In the genomic region with DNA sequence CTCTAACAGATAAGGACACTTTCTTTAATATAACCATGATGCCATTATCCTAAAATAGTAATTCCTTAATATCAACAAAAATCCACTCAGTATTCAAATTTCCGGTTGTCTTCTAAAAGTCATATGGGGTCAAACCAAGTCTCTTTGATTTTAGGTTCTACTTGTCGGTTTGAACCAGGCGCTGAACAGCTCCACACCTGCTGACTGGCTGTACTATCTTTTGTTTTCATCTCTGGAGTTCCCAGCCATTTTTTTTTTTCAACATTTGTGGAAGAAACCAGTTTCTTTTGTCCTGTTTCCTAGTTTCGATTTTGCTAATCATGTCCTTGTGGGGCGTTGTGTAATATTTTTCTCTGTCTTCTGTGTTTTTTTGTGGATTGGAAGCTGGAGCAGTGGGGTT, we compare ENCODE assay signal across 15 cellular contexts. TPM values are rescaled to one million over a fixed set of nuclear protein-coding genes. Genes with fewer than 3 reads are reported as not detected.
"Had no signal": no experiment of that assay in that cellular context is flagged by ENCODE, and none has a peak within 500 bp of the region (broad histone marks: within the 10 kb centered on the region; RNA-seq: fewer than 3 reads in every experiment).

No MANE protein-coding gene starts in this region.

- H3K36me3 ChIP-seq: neural progenitor cell, stomach, upper lobe of right lung had no signal

- DNase-seq: activated CD4-positive, alpha-beta T cell treated with anti-CD3 and anti-CD28 coated beads for 1 hour; activated CD4-positive, alpha-beta T cell treated with anti-CD3 and anti-CD28 coated beads, Interleukin-2, amount 50 U/mL, for 4 hours; activated naive CD4-positive, alpha-beta T cell treated with Interleukin-2 at 50 U/mL for 16 hours; aorta; erythroblast; stimulated activated CD4-positive, alpha-beta T cell treated with anti-CD3 and anti-CD28 coated beads, Interleukin-12 subunit alpha, Interleukin-12 subunit beta, amount 100 ng/mL, for 4 hours; stimulated activated CD4-positive, alpha-beta T cell treated with anti-CD3 and anti-CD28 coated beads, Interleukin-2, amount 100 ng/mL, for 24 hours; stomach; T1000; testis; upper lobe of right lung had no signal

- H3K9ac ChIP-seq: neural progenitor cell had no signal

- H3K9me3 ChIP-seq: testis, upper lobe of right lung had no signal

- H3K4me1 ChIP-seq: stomach, testis, upper lobe of right lung had no signal

- H2AFZ ChIP-seq: neural progenitor cell had no signal

- H3K4me3 ChIP-seq: neural progenitor cell, stomach, testis, upper lobe of right lung had no signal

- ATAC-seq: activated T-helper 17 cell treated with anti-CD3 and anti-CD28 coated beads, Interleukin-2, amount 50 U/mL, for 72 hours; left lobe of liver; upper lobe of right lung had no signal

- H3K27me3 ChIP-seq: testis had no signal

- H3K27ac ChIP-seq: neural progenitor cell, stomach, testis, upper lobe of right lung had no signal

- H3K4me2 ChIP-seq: neural progenitor cell had no signal

RNA-seq across cellular contexts. Expression of a gene that starts 50.1 kb away (rescaled TPM):
- total RNA-seq: activated T-helper 17 cell treated with anti-CD3 and anti-CD28 coated beads, Interleukin-2, amount 50 U/mL, for 72 hours; left lobe of liver; osteocyte had no signal
